Comparison of ENCODE assay signal across 1 cellular context in the genomic region with DNA sequence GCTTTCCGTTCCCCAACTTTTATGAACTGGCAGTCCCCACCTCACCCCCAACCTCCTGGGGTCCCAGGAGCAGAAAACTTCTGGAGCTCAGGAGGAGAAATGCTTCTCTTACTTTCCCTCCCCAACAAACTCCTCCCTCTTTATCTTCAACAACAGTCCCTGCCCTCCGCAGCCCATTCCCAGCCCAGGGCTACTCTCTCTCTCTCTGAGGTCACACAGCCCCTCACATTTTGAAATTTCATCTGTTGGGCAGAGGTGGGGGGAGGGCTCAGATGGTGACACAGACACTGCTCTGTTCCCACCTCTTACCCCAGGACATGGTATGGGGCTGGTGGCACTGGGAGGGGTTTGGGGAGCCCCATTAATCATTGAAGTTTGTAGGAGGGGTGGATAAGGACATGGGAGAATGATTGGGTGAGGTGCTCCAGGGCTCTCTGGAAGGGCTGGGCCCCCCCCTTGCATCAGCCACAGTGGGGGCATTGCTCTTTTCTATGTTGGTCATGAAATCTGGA.
TF ChIP-seq lines count a peak whose summit lies in the region.

No MANE protein-coding gene starts in this region.

TF ChIP-seq in K562, 482 proteins besides CTCF, POLR2A, EP300 and RAD21 (continued from another document and continues in another):
- TF ChIP-seq SMARCE1 (IDR thresholded peaks at IDR 0.05) (peak; percentile 50; the same call in 1 of the 2 replicates), GATAD2A (IDR thresholded peaks at IDR 0.05) (no peak), ZNF551 (CRISPR knock-in tag; IDR thresholded peaks at IDR 0.05) (no peak), MYNN (IDR thresholded peaks at IDR 0.05) (0 out of 2 replicates have a peak, but pooled peaks have one; percentile 44), MYNN (CRISPR knock-in tag; IDR thresholded peaks at IDR 0.05) (no peak), ZFP30 (CRISPR knock-in tag; IDR thresholded peaks at IDR 0.05; ENCODE audit: borderline replicate concordance) (no peak), POLR2AphosphoS5 (IDR thresholded peaks at IDR 0.05; ENCODE audit: control insufficient read depth, insufficient read depth, low read depth, low read length) (no peak), DPF2 (IDR thresholded peaks at IDR 0.05) (peak; percentile 73; the same call in 1 of the 2 replicates), POLR2B (IDR thresholded peaks at IDR 0.05; ENCODE audit: low read depth, partially characterized antibody) (peak; percentile 41), MAZ (CRISPR knock-in tag; conservative IDR thresholded peaks at IDR 0.05 in 1 of 2, IDR thresholded peaks at IDR 0.05 in 1 of 2) (peak in 1 of 2 experiments; percentile 69; a peak in 2 of 4 replicates), TAF9B (IDR thresholded peaks at IDR 0.05; ENCODE audit: partially characterized antibody) (no peak), ZEB2 (IDR thresholded peaks at IDR 0.05) (0 out of 2 replicates have a peak, but pooled peaks have one; percentile 23), SMARCA4 (IDR thresholded peaks at IDR 0.05) (peak; percentile 73), CEBPG (CRISPR knock-in tag; IDR thresholded peaks at IDR 0.05) (peak; percentile 86), CEBPG (tag; conservative IDR thresholded peaks at IDR 0.05 in 1 of 2, IDR thresholded peaks at IDR 0.05 in 1 of 2) (peak in 1 of 2 experiments; percentile 69; a peak in 1 of 4 replicates), CBFA2T2 (conservative IDR thresholded peaks at IDR 0.05) (peak; percentile 21; the same call in 1 of the 2 replicates), KDM1A (IDR thresholded peaks at IDR 0.05) (peak; percentile 36 to 46; a peak in 3 of 4 replicates), EHMT2 (IDR thresholded peaks at IDR 0.05) (0 out of 2 replicates have a peak, but pooled peaks have one; percentile 36)
- TF ChIP-seq, protein P1, sequence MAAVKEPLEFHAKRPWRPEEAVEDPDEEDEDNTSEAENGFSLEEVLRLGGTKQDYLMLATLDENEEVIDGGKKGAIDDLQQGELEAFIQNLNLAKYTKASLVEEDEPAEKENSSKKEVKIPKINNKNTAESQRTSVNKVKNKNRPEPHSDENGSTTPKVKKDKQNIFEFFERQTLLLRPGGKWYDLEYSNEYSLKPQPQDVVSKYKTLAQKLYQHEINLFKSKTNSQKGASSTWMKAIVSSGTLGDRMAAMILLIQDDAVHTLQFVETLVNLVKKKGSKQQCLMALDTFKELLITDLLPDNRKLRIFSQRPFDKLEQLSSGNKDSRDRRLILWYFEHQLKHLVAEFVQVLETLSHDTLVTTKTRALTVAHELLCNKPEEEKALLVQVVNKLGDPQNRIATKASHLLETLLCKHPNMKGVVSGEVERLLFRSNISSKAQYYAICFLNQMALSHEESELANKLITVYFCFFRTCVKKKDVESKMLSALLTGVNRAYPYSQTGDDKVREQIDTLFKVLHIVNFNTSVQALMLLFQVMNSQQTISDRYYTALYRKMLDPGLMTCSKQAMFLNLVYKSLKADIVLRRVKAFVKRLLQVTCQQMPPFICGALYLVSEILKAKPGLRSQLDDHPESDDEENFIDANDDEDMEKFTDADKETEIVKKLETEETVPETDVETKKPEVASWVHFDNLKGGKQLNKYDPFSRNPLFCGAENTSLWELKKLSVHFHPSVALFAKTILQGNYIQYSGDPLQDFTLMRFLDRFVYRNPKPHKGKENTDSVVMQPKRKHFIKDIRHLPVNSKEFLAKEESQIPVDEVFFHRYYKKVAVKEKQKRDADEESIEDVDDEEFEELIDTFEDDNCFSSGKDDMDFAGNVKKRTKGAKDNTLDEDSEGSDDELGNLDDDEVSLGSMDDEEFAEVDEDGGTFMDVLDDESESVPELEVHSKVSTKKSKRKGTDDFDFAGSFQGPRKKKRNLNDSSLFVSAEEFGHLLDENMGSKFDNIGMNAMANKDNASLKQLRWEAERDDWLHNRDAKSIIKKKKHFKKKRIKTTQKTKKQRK (IDR thresholded peaks at IDR 0.05; ENCODE audit: borderline replicate concordance, low read depth, low read length): no peak
- TF ChIP-seq, protein P2, sequence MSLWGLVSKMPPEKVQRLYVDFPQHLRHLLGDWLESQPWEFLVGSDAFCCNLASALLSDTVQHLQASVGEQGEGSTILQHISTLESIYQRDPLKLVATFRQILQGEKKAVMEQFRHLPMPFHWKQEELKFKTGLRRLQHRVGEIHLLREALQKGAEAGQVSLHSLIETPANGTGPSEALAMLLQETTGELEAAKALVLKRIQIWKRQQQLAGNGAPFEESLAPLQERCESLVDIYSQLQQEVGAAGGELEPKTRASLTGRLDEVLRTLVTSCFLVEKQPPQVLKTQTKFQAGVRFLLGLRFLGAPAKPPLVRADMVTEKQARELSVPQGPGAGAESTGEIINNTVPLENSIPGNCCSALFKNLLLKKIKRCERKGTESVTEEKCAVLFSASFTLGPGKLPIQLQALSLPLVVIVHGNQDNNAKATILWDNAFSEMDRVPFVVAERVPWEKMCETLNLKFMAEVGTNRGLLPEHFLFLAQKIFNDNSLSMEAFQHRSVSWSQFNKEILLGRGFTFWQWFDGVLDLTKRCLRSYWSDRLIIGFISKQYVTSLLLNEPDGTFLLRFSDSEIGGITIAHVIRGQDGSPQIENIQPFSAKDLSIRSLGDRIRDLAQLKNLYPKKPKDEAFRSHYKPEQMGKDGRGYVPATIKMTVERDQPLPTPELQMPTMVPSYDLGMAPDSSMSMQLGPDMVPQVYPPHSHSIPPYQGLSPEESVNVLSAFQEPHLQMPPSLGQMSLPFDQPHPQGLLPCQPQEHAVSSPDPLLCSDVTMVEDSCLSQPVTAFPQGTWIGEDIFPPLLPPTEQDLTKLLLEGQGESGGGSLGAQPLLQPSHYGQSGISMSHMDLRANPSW (CRISPR knock-in tag; IDR thresholded peaks at IDR 0.05): no peak
- TF ChIP-seq, protein P3, sequence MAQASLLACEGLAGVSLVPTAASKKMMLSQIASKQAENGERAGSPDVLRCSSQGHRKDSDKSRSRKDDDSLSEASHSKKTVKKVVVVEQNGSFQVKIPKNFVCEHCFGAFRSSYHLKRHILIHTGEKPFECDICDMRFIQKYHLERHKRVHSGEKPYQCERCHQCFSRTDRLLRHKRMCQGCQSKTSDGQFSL (CRISPR knock-in tag; IDR thresholded peaks at IDR 0.05): peak; percentile 87
- TF ChIP-seq, protein P3 (tag; IDR thresholded peaks at IDR 0.05): no peak; a peak in 1 of 4 replicates
- TF ChIP-seq, protein P4, sequence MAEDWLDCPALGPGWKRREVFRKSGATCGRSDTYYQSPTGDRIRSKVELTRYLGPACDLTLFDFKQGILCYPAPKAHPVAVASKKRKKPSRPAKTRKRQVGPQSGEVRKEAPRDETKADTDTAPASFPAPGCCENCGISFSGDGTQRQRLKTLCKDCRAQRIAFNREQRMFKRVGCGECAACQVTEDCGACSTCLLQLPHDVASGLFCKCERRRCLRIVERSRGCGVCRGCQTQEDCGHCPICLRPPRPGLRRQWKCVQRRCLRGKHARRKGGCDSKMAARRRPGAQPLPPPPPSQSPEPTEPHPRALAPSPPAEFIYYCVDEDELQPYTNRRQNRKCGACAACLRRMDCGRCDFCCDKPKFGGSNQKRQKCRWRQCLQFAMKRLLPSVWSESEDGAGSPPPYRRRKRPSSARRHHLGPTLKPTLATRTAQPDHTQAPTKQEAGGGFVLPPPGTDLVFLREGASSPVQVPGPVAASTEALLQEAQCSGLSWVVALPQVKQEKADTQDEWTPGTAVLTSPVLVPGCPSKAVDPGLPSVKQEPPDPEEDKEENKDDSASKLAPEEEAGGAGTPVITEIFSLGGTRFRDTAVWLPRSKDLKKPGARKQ (CRISPR knock-in tag; IDR thresholded peaks at IDR 0.05): no peak
- TF ChIP-seq, protein P5, sequence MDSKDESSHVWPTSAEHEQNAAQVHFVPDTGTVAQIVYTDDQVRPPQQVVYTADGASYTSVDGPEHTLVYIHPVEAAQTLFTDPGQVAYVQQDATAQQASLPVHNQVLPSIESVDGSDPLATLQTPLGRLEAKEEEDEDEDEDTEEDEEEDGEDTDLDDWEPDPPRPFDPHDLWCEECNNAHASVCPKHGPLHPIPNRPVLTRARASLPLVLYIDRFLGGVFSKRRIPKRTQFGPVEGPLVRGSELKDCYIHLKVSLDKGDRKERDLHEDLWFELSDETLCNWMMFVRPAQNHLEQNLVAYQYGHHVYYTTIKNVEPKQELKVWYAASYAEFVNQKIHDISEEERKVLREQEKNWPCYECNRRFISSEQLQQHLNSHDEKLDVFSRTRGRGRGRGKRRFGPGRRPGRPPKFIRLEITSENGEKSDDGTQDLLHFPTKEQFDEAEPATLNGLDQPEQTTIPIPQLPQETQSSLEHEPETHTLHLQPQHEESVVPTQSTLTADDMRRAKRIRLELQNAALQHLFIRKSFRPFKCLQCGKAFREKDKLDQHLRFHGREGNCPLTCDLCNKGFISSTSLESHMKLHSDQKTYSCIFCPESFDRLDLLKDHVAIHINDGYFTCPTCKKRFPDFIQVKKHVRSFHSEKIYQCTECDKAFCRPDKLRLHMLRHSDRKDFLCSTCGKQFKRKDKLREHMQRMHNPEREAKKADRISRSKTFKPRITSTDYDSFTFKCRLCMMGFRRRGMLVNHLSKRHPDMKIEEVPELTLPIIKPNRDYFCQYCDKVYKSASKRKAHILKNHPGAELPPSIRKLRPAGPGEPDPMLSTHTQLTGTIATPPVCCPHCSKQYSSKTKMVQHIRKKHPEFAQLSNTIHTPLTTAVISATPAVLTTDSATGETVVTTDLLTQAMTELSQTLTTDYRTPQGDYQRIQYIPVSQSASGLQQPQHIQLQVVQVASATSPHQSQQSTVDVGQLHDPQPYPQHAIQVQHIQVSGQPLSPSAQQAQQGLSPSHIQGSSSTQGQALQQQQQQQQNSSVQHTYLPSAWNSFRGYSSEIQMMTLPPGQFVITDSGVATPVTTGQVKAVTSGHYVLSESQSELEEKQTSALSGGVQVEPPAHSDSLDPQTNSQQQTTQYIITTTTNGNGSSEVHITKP (IDR thresholded peaks at IDR 0.05; ENCODE audit: partially characterized antibody): peak; percentile 5
- TF ChIP-seq, protein P6, sequence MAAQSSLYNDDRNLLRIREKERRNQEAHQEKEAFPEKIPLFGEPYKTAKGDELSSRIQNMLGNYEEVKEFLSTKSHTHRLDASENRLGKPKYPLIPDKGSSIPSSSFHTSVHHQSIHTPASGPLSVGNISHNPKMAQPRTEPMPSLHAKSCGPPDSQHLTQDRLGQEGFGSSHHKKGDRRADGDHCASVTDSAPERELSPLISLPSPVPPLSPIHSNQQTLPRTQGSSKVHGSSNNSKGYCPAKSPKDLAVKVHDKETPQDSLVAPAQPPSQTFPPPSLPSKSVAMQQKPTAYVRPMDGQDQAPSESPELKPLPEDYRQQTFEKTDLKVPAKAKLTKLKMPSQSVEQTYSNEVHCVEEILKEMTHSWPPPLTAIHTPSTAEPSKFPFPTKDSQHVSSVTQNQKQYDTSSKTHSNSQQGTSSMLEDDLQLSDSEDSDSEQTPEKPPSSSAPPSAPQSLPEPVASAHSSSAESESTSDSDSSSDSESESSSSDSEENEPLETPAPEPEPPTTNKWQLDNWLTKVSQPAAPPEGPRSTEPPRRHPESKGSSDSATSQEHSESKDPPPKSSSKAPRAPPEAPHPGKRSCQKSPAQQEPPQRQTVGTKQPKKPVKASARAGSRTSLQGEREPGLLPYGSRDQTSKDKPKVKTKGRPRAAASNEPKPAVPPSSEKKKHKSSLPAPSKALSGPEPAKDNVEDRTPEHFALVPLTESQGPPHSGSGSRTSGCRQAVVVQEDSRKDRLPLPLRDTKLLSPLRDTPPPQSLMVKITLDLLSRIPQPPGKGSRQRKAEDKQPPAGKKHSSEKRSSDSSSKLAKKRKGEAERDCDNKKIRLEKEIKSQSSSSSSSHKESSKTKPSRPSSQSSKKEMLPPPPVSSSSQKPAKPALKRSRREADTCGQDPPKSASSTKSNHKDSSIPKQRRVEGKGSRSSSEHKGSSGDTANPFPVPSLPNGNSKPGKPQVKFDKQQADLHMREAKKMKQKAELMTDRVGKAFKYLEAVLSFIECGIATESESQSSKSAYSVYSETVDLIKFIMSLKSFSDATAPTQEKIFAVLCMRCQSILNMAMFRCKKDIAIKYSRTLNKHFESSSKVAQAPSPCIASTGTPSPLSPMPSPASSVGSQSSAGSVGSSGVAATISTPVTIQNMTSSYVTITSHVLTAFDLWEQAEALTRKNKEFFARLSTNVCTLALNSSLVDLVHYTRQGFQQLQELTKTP (IDR thresholded peaks at IDR 0.05; ENCODE audit: low read depth in 1 of 2, partially characterized antibody in 2 of 2): peak in 1 of 2 experiments; percentile 45
- TF ChIP-seq, protein P7, sequence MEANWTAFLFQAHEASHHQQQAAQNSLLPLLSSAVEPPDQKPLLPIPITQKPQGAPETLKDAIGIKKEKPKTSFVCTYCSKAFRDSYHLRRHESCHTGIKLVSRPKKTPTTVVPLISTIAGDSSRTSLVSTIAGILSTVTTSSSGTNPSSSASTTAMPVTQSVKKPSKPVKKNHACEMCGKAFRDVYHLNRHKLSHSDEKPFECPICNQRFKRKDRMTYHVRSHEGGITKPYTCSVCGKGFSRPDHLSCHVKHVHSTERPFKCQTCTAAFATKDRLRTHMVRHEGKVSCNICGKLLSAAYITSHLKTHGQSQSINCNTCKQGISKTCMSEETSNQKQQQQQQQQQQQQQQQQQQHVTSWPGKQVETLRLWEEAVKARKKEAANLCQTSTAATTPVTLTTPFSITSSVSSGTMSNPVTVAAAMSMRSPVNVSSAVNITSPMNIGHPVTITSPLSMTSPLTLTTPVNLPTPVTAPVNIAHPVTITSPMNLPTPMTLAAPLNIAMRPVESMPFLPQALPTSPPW (CRISPR knock-in tag; IDR thresholded peaks at IDR 0.05): peak; percentile 78
- TF ChIP-seq, protein P8, sequence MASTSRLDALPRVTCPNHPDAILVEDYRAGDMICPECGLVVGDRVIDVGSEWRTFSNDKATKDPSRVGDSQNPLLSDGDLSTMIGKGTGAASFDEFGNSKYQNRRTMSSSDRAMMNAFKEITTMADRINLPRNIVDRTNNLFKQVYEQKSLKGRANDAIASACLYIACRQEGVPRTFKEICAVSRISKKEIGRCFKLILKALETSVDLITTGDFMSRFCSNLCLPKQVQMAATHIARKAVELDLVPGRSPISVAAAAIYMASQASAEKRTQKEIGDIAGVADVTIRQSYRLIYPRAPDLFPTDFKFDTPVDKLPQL (IDR thresholded peaks at IDR 0.05; ENCODE audit: extremely low read depth, insufficient read length): no peak
- TF ChIP-seq, protein P9, sequence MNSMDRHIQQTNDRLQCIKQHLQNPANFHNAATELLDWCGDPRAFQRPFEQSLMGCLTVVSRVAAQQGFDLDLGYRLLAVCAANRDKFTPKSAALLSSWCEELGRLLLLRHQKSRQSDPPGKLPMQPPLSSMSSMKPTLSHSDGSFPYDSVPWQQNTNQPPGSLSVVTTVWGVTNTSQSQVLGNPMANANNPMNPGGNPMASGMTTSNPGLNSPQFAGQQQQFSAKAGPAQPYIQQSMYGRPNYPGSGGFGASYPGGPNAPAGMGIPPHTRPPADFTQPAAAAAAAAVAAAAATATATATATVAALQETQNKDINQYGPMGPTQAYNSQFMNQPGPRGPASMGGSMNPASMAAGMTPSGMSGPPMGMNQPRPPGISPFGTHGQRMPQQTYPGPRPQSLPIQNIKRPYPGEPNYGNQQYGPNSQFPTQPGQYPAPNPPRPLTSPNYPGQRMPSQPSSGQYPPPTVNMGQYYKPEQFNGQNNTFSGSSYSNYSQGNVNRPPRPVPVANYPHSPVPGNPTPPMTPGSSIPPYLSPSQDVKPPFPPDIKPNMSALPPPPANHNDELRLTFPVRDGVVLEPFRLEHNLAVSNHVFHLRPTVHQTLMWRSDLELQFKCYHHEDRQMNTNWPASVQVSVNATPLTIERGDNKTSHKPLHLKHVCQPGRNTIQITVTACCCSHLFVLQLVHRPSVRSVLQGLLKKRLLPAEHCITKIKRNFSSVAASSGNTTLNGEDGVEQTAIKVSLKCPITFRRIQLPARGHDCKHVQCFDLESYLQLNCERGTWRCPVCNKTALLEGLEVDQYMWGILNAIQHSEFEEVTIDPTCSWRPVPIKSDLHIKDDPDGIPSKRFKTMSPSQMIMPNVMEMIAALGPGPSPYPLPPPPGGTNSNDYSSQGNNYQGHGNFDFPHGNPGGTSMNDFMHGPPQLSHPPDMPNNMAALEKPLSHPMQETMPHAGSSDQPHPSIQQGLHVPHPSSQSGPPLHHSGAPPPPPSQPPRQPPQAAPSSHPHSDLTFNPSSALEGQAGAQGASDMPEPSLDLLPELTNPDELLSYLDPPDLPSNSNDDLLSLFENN (IDR thresholded peaks at IDR 0.05; ENCODE audit: low read depth in 2 of 2, low read length in 2 of 2): 0 out of 4 replicates have a peak, but pooled peaks of 1 of the 2 experiments have one; percentile 39
